In the genomic region with DNA sequence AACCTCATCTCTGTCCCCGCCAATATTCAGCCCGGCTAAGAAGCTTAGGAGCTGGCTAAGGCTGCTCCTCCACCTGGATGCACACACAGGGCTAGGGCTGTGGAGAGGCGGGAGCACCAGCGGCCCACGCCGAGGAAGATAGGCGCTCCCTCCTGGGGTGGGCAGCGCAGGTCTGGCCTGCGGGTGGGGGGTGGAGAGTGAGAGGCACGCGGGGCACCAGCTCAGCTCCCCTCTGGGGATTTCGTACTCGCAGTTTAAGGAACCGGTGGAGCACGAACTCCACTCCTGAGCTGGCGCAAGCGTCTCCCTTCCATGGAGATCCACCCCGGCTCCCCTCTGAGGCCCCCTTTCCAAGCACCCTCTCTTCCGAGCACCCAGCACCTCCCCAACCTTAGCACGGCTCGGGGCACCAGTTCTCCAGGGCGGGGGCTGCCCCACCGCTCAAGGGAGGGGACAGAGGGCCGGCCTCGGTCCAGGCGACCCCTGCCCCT, we compare ENCODE assay signal across 11 cellular contexts. TPM values are rescaled to one million over a fixed set of nuclear protein-coding genes. Genes with fewer than 3 reads are reported as not detected.
DNase-seq lines count a peak whose midpoint lies in the region; ATAC-seq and TF ChIP-seq lines count a peak whose summit lies in the region.
"Had no signal": no experiment of that assay in that cellular context is flagged by ENCODE, and none has a peak within 500 bp of the region (broad histone marks: within the 10 kb centered on the region; RNA-seq: fewer than 3 reads in every experiment).

No MANE protein-coding gene starts in this region.

- H2AFZ ChIP-seq in neural progenitor cell (replicated peaks), result peak overlapping the region; percentile 78

- peak overlapping the region; percentile 89 for H3K4me3 Mint-ChIP-seq in neural progenitor cell
- H3K4me3 Mint-ChIP-seq in activated naive CD4-positive, alpha-beta T cell treated with anti-CD3 and anti-CD28 coated beads, Interleukin-2, amount 10 ng/mL, durations not matched to agents 7 days and 5 days, result no peak overlapping the region
- H3K4me3 Mint-ChIP-seq: CD8-positive, alpha-beta T cell had no signal

- H3K4me1 ChIP-seq in BE2C (no peaks in the 10 kb centered on the region), esophagus squamous epithelium (peaks cover 5 to 49% (median 14%) of the 10 kb centered on the region in 3 donors), neural progenitor cell (peaks cover 53% of the 10 kb centered on the region)

- CTCF ChIA-PET in activated naive CD4-positive, alpha-beta T cell treated with anti-CD3 and anti-CD28 coated beads, Interleukin-2, amount 10 ng/mL, durations not matched to agents 7 days and 5 days (lab: Charles Lee), result no interaction called here

- H3F3A ChIP-seq in neural progenitor cell (ENCODE audit: low read depth), result peaks cover 69% of the 10 kb centered on the region

- peaks cover 29% of the 10 kb centered on the region for H4K20me1 ChIP-seq in neural progenitor cell (ENCODE audit: low read depth)

- H3K27me3 Mint-ChIP-seq in neural progenitor cell (ENCODE audit: insufficient read depth, low read depth), result peaks cover 10% of the 10 kb centered on the region
- H3K27me3 Mint-ChIP-seq in activated naive CD4-positive, alpha-beta T cell treated with anti-CD3 and anti-CD28 coated beads, Interleukin-2, amount 10 ng/mL, durations not matched to agents 7 days and 5 days, result peaks cover 51% of the 10 kb centered on the region

- WGBS in esophagus squamous epithelium, 2 donors, result 11 to 15% methylated on average over 2 to 5 of the region's 26 CpGs

- intact Hi-C loops in esophagus squamous epithelium (cut with DNase I), result no loop called here

- no peaks in the 10 kb centered on the region for H3K9me3 ChIP-seq in BE2C
- H3K9me3 ChIP-seq in esophagus squamous epithelium, result no peaks in the 10 kb centered on the region
- no peaks in the 10 kb centered on the region for H3K9me3 ChIP-seq in neural progenitor cell (ENCODE audit: low read depth)

- H3K4me2 ChIP-seq in neural progenitor cell, result peak overlapping the region; percentile 99

- ATAC-seq in GM21786 (IDR thresholded peaks at IDR 0.05; ENCODE audit: unreplicated experiment) (no peak), HG02973 (IDR thresholded peaks at IDR 0.05; ENCODE audit: unreplicated experiment) (no peak)
- ATAC-seq: activated CD4-positive, CD25-positive, alpha-beta regulatory T cell treated with anti-CD3 and anti-CD28 coated beads, Interleukin-2, amount 50 U/mL, for 24 hours; CD8-positive, alpha-beta T cell had no signal

- H3K9ac ChIP-seq in neural progenitor cell, result peak overlapping the region; percentile 56

- TF ChIP-seq POLR2A in esophagus squamous epithelium (IDR thresholded peaks at IDR 0.05), result no peak

- H3K4me3 ChIP-seq in BE2C (ENCODE audit: low read depth, low read length) (no peak overlapping the region), esophagus squamous epithelium (peak overlapping the region; percentile 48 to 74 (median 65)), neural progenitor cell (peak overlapping the region; percentile 70)

- DNase-seq in BE2C (peak; percentile 10), NCI-H1105 (lab: John Stamatoyannopoulos, UW) (peak; percentile 65), esophagus squamous epithelium (lab: John Stamatoyannopoulos, UW) (no peak), neural progenitor cell (ENCODE audit: low spot score) (peak; percentile 67), Ammon's horn (ENCODE audit: low spot score) (no peak)
- no peak for DNase-seq in activated naive CD4-positive, alpha-beta T cell treated with anti-CD3 and anti-CD28 coated beads, Interleukin-2, amount 10 ng/mL, durations not matched to agents 7 days and 5 days
- DNase-seq: CD8-positive, alpha-beta T cell; cortex of kidney had no signal

- TF ChIP-seq CTCF in BE2C (IDR thresholded peaks at IDR 0.05; ENCODE audit: low read depth, low read length) (no peak), esophagus squamous epithelium (IDR thresholded peaks at IDR 0.05) (no peak), neural progenitor cell (IDR thresholded peaks at IDR 0.05) (no peak)

- H3K27ac Mint-ChIP-seq in neural progenitor cell, result peak overlapping the region; percentile 97
- no peak overlapping the region for H3K27ac Mint-ChIP-seq in activated naive CD4-positive, alpha-beta T cell treated with anti-CD3 and anti-CD28 coated beads, Interleukin-2, amount 10 ng/mL, durations not matched to agents 7 days and 5 days
- H3K27ac Mint-ChIP-seq: CD8-positive, alpha-beta T cell had no signal

- peaks cover 65% of the 10 kb centered on the region for H3K4me1 Mint-ChIP-seq in neural progenitor cell
- H3K4me1 Mint-ChIP-seq in activated naive CD4-positive, alpha-beta T cell treated with anti-CD3 and anti-CD28 coated beads, Interleukin-2, amount 10 ng/mL, durations not matched to agents 7 days and 5 days, result no peaks in the 10 kb centered on the region

- H3K9me3 Mint-ChIP-seq in neural progenitor cell, result no peaks in the 10 kb centered on the region
- H3K9me3 Mint-ChIP-seq in activated naive CD4-positive, alpha-beta T cell treated with anti-CD3 and anti-CD28 coated beads, Interleukin-2, amount 10 ng/mL, durations not matched to agents 7 days and 5 days, result no peaks in the 10 kb centered on the region
- H3K9me3 Mint-ChIP-seq: CD8-positive, alpha-beta T cell had no signal

- H3K27ac ChIP-seq in esophagus squamous epithelium (peak overlapping the region; percentile 4 to 68 (median 56)), neural progenitor cell (peak overlapping the region; percentile 77)

- H3K27me3 ChIP-seq in BE2C (peaks cover 21% of the 10 kb centered on the region), esophagus squamous epithelium (peaks cover 0 to 68% (median 3%) of the 10 kb centered on the region in 4 donors), neural progenitor cell (no peaks in the 10 kb centered on the region)

- no peaks in the 10 kb centered on the region for H3K36me3 Mint-ChIP-seq in neural progenitor cell
- H3K36me3 Mint-ChIP-seq in activated naive CD4-positive, alpha-beta T cell treated with anti-CD3 and anti-CD28 coated beads, Interleukin-2, amount 10 ng/mL, durations not matched to agents 7 days and 5 days, result no peaks in the 10 kb centered on the region
- H3K36me3 Mint-ChIP-seq: CD8-positive, alpha-beta T cell had no signal

- H3K36me3 ChIP-seq in BE2C, result no peaks in the 10 kb centered on the region
- no peaks in the 10 kb centered on the region for H3K36me3 ChIP-seq in esophagus squamous epithelium
- no peaks in the 10 kb centered on the region for H3K36me3 ChIP-seq in neural progenitor cell

- H3K79me2 ChIP-seq in neural progenitor cell (ENCODE audit: low read depth), result peaks cover 32% of the 10 kb centered on the region

RNA-seq across cellular contexts. Expression of gene KAZN, which starts 0.4 kb away (rescaled TPM):
- polyA plus RNA-seq in BE2C (2012; ENCODE audit: insufficient read depth, insufficient read length, low read depth), result 1.3 TPM
- total RNA-seq in esophagus squamous epithelium (10 to 100 TPM; 25.0 to 54.5 (median 30.8) TPM), neural progenitor cell (ENCODE audit: low replicate concordance) (6.1 and 9.1 TPM in 2 replicates)

Comparison
In these comparisons a context has a peak if more than half of its experiments do, and no peak if none do; other contexts are left out.
1. DNase-seq: peak in BE2C (single experiment), NCI-H1105 (single experiment) and neural progenitor cell (single experiment); none in esophagus squamous epithelium (single experiment), activated naive CD4-positive, alpha-beta T cell treated with anti-CD3 and anti-CD28 coated beads, Interleukin-2, amount 10 ng/mL, durations not matched to agents 7 days and 5 days (single experiment) and Ammon's horn (single experiment).